ENCODE assay signal across 22 cellular contexts in genomic region chr5:1846583-1846982, GRCh38. TPM values are rescaled to one million over a fixed set of nuclear protein-coding genes. Genes with fewer than 3 reads are reported as not detected.
DNase-seq lines count a peak whose midpoint lies in the region; ATAC-seq, FAIRE-seq and TF ChIP-seq lines count a peak whose summit lies in the region.
"Had no signal": no experiment of that assay in that cellular context is flagged by ENCODE, and none has a peak within 500 bp of the region (broad histone marks: within the 10 kb centered on the region; RNA-seq: fewer than 3 reads in every experiment).

No MANE protein-coding gene starts in this region.

- H3K9ac ChIP-seq in kidney (ENCODE audit: low read length in 2 of 2) (no peak overlapping the region), neuronal stem cell (ENCODE audit: low read depth, low read length, poor library complexity) (no peak overlapping the region)

- H3K9me3 Mint-ChIP-seq in natural killer cell treated with Interleukin-12 subunit alpha and Interleukin-12 subunit beta and Interleukin-15 and Interleukin-18, amount 100 ng/mL, for 72 hours, result no peaks in the 10 kb centered on the region
- H3K9me3 Mint-ChIP-seq in natural killer cell, result no peaks in the 10 kb centered on the region
- H3K9me3 Mint-ChIP-seq: CD8-positive, alpha-beta memory T cell had no signal

- H3K4me1 Mint-ChIP-seq in natural killer cell treated with Interleukin-12 subunit alpha and Interleukin-12 subunit beta and Interleukin-15 and Interleukin-18, amount 100 ng/mL, for 72 hours (ENCODE audit: low read depth in 2 of 2), result no peaks in the 10 kb centered on the region
- H3K4me1 Mint-ChIP-seq in natural killer cell, result no peaks in the 10 kb centered on the region
- H3K4me1 Mint-ChIP-seq: CD4-positive, CD25-positive, alpha-beta regulatory T cell; CD8-positive, alpha-beta memory T cell had no signal

- peak overlapping the region; percentile 70 for H3K18ac ChIP-seq in neuronal stem cell (ENCODE audit: low read length)

- WGBS in neuronal stem cell (ENCODE audit: extremely low coverage in 2 of 2, insufficient read length in 2 of 2, insufficient replicate concordance in 1 of 2), 2 donors, result no CpG with 5 or more reads among the region's 13 CpGs

- no peaks in the 10 kb centered on the region for H3K4me1 ChIP-seq in kidney (ENCODE audit: control insufficient read depth in 1 of 2, insufficient read depth in 1 of 2, low read depth in 1 of 2, low read length in 2 of 2)
- H3K4me1 ChIP-seq in neuronal stem cell (ENCODE audit: control insufficient read depth in 2 of 2, insufficient read depth in 1 of 2, low read depth in 1 of 2, low read length in 2 of 2), result peaks cover 13 to 24% of the 10 kb centered on the region in 2 donors
- no peaks in the 10 kb centered on the region for H3K4me1 ChIP-seq in SJCRH30
- H3K4me1 ChIP-seq: BE2C, HAP-1 had no signal

- peak overlapping the region; percentile 46 for H2BK12ac ChIP-seq in neuronal stem cell (ENCODE audit: low read length)

- no peak overlapping the region for H2AFZ ChIP-seq in neuronal stem cell (ENCODE audit: low read length)

- no peak for ATAC-seq in natural killer cell treated with Interleukin-12 subunit alpha and Interleukin-12 subunit beta and Interleukin-15 and Interleukin-18, amount 100 ng/mL, for 72 hours
- ATAC-seq in natural killer cell (no peak), HG02610 (IDR thresholded peaks at IDR 0.05; ENCODE audit: unreplicated experiment) (no peak)
- ATAC-seq: GM12878 had no signal

- H3K4me3 Mint-ChIP-seq in natural killer cell treated with Interleukin-12 subunit alpha and Interleukin-12 subunit beta and Interleukin-15 and Interleukin-18, amount 100 ng/mL, for 72 hours, result no peak overlapping the region
- no peak overlapping the region for H3K4me3 Mint-ChIP-seq in natural killer cell
- H3K4me3 Mint-ChIP-seq: CD4-positive, CD25-positive, alpha-beta regulatory T cell; CD8-positive, alpha-beta memory T cell had no signal

- no peaks in the 10 kb centered on the region for H3K36me3 Mint-ChIP-seq in natural killer cell treated with Interleukin-12 subunit alpha and Interleukin-12 subunit beta and Interleukin-15 and Interleukin-18, amount 100 ng/mL, for 72 hours
- no peaks in the 10 kb centered on the region for H3K36me3 Mint-ChIP-seq in natural killer cell
- H3K36me3 Mint-ChIP-seq: CD4-positive, CD25-positive, alpha-beta regulatory T cell; CD8-positive, alpha-beta memory T cell had no signal

- peak overlapping the region; percentile 21 for H2BK15ac ChIP-seq in neuronal stem cell (ENCODE audit: low read length)

- H3K14ac ChIP-seq in neuronal stem cell (ENCODE audit: low read length), result peak overlapping the region; percentile 84

- no peak overlapping the region for H2BK5ac ChIP-seq in neuronal stem cell (ENCODE audit: low read length)

- intact Hi-C loops in natural killer cell (cut with micrococcal nuclease), result no loop called here
- intact Hi-C loops in kidney (cut with DNase I), result no loop called here

- no peak for FAIRE-seq in kidney (lab: Jason Lieb, UNC)
- FAIRE-seq: A204.1, GM12878, GM19239 had no signal

- H3K27ac Mint-ChIP-seq in natural killer cell treated with Interleukin-12 subunit alpha and Interleukin-12 subunit beta and Interleukin-15 and Interleukin-18, amount 100 ng/mL, for 72 hours, result no peak overlapping the region
- H3K27ac Mint-ChIP-seq in natural killer cell, result no peak overlapping the region
- H3K27ac Mint-ChIP-seq: CD4-positive, CD25-positive, alpha-beta regulatory T cell had no signal

- no peaks in the 10 kb centered on the region for H3K9me3 ChIP-seq in kidney (ENCODE audit: control insufficient read depth in 1 of 2, low read length in 2 of 2)
- H3K9me3 ChIP-seq in neuronal stem cell (replicated peaks in 1 of 2; ENCODE audit: control insufficient read depth in 2 of 2, insufficient read depth in 1 of 2, low read depth in 1 of 2, low read length in 2 of 2), result no peaks in the 10 kb centered on the region
- H3K9me3 ChIP-seq in SJCRH30 (replicated peaks), result no peaks in the 10 kb centered on the region
- H3K9me3 ChIP-seq: BE2C, HAP-1 had no signal

- H3K79me1 ChIP-seq in neuronal stem cell (ENCODE audit: low read depth, low read length), result no peaks in the 10 kb centered on the region

- H3K27me3 ChIP-seq in neuronal stem cell (ENCODE audit: control insufficient read depth in 3 of 3, insufficient read depth in 3 of 3, low read depth in 1 of 3, low read length in 3 of 3) (peaks cover 4 to 42% (median 6%) of the 10 kb centered on the region in 3 experiments), SJCRH30 (no peaks in the 10 kb centered on the region)

- H3K27ac ChIP-seq in kidney (ENCODE audit: low read depth in 2 of 2, low read length in 2 of 2) (no peak overlapping the region), neuronal stem cell (replicated peaks; ENCODE audit: low read length) (no peak overlapping the region), SJCRH30 (no peak overlapping the region)

- peak overlapping the region; percentile 61 for H3K23ac ChIP-seq in neuronal stem cell (ENCODE audit: low read depth, low read length, poor library complexity)

- no peak for TF ChIP-seq CTCF in natural killer cell (IDR thresholded peaks at IDR 0.05)
- no peak for TF ChIP-seq CTCF in kidney (IDR thresholded peaks at IDR 0.05; ENCODE audit: borderline replicate concordance, extremely low read depth, insufficient read depth)

- no peak overlapping the region for H3K4ac ChIP-seq in neuronal stem cell (ENCODE audit: low read length)

- no peak overlapping the region for H3K4me2 ChIP-seq in neuronal stem cell (ENCODE audit: insufficient read depth, low read length, poor library complexity, severe bottlenecking)

- H3K36me3 ChIP-seq in kidney (ENCODE audit: control insufficient read depth in 1 of 2, insufficient read depth in 2 of 2, low read length in 2 of 2) (no peaks in the 10 kb centered on the region), neuronal stem cell (replicated peaks in 1 of 2; ENCODE audit: control insufficient read depth in 2 of 2, insufficient read depth in 2 of 2, low read length in 2 of 2) (peaks cover 0 to 1% of the 10 kb centered on the region in 2 donors), SJCRH30 (no peaks in the 10 kb centered on the region)
- H3K36me3 ChIP-seq: BE2C, HAP-1 had no signal

- no peak overlapping the region for H3K4me3 ChIP-seq in kidney (ENCODE audit: low read length in 2 of 2)
- peak overlapping the region in 1 of 2 donors; percentile 11 for H3K4me3 ChIP-seq in neuronal stem cell (ENCODE audit: low read length in 2 of 2)
- no peak overlapping the region for H3K4me3 ChIP-seq in SJCRH30
- H3K4me3 ChIP-seq: GM12878, HAP-1 had no signal

- H3K27me3 Mint-ChIP-seq in natural killer cell treated with Interleukin-12 subunit alpha and Interleukin-12 subunit beta and Interleukin-15 and Interleukin-18, amount 100 ng/mL, for 72 hours, result peaks cover 0 to 13% of the 10 kb centered on the region in 2 donors
- H3K27me3 Mint-ChIP-seq in natural killer cell (ENCODE audit: low read depth in 2 of 2), result peaks cover 0 to 10% of the 10 kb centered on the region in 2 donors

- DNase-seq in natural killer cell treated with Interleukin-12 subunit alpha and Interleukin-12 subunit beta and Interleukin-15 and Interleukin-18, amount 100 ng/mL, for 72 hours (ENCODE audit: low spot score), result peak; percentile 50
- DNase-seq in natural killer cell (no peak), kidney (peak; percentile 44), neuronal stem cell (ENCODE audit: low spot score) (no peak), SJCRH30 (no peak)
- DNase-seq: ACHN; BE2C; C1 segment of cervical spinal cord; CD4-positive, CD25-positive, alpha-beta regulatory T cell; CD8-positive, alpha-beta memory T cell; COR-L47; DMS 273 treated with DMSO at 0.1 percent for 48 hours; DMS53; DND-41; EL had no signal

- no peak overlapping the region for H2AK5ac ChIP-seq in neuronal stem cell (ENCODE audit: low read depth, low read length)

- H4K8ac ChIP-seq in neuronal stem cell (ENCODE audit: low read depth, low read length), result no peak overlapping the region

- no peak overlapping the region for H4K91ac ChIP-seq in neuronal stem cell (ENCODE audit: low read depth, low read length, poor library complexity)

- H2BK120ac ChIP-seq in neuronal stem cell (ENCODE audit: low read depth, low read length), result no peak overlapping the region

RNA-seq across cellular contexts. Expression of gene IRX4, which starts 36.1 kb away (rescaled TPM):
- not detected for total RNA-seq in natural killer cell treated with Interleukin-12 subunit alpha and Interleukin-12 subunit beta and Interleukin-15 and Interleukin-18, amount 100 ng/mL, for 72 hours
- not detected for total RNA-seq in natural killer cell
- total RNA-seq in kidney, result not detected
- polyA plus RNA-seq in kidney (ENCODE audit: insufficient read depth, low read depth, low replicate concordance), result not detected
- polyA plus RNA-seq in neuronal stem cell (2013, experiment 1 of 2), result not detected
- 0.01 TPM for polyA plus RNA-seq in neuronal stem cell (2013, experiment 2 of 2)
- total RNA-seq in SJCRH30 (2014; rRNA removed; shearing (Covaris generic)), result not detected in 2 replicates
- total RNA-seq: CD4-positive, CD25-positive, alpha-beta regulatory T cell; CD8-positive, alpha-beta memory T cell; G401; GM12878; H4 had no signal
- polyA plus RNA-seq: CD4-positive, CD25-positive, alpha-beta regulatory T cell; CD8-positive, alpha-beta memory T cell; GM12878 had no signal

RNA-seq across cellular contexts. Expression of gene NDUFS6, which starts 45.4 kb away (rescaled TPM):
- total RNA-seq in natural killer cell treated with Interleukin-12 subunit alpha and Interleukin-12 subunit beta and Interleukin-15 and Interleukin-18, amount 100 ng/mL, for 72 hours, result 10 to 100 TPM; 25.3 to 35.5 TPM
- total RNA-seq in natural killer cell (10 to 100 TPM; 19.2 to 25.9 (median 22.5) TPM), kidney (31.1 TPM)
- 164 TPM for polyA plus RNA-seq in kidney (ENCODE audit: insufficient read depth, low read depth, low replicate concordance)
- 149 TPM for polyA plus RNA-seq in neuronal stem cell (2013, experiment 1 of 2)
- 147 TPM for polyA plus RNA-seq in neuronal stem cell (2013, experiment 2 of 2)
- 39.2 and 50.9 TPM in 2 replicates for total RNA-seq in SJCRH30 (2014; rRNA removed; shearing (Covaris generic))

RNA-seq across cellular contexts. Expression of gene MRPL36, which starts 46.9 kb away (rescaled TPM):
- 10 to 100 TPM; 45.3 to 62.7 TPM for total RNA-seq in natural killer cell treated with Interleukin-12 subunit alpha and Interleukin-12 subunit beta and Interleukin-15 and Interleukin-18, amount 100 ng/mL, for 72 hours
- total RNA-seq in natural killer cell, result 10 to 100 TPM; 14.1 to 21.2 (median 17.1) TPM
- 29.6 TPM for total RNA-seq in kidney
- polyA plus RNA-seq in kidney (ENCODE audit: insufficient read depth, low read depth, low replicate concordance), result 96.7 TPM
- polyA plus RNA-seq in neuronal stem cell (2013, experiment 1 of 2), result 54.5 TPM
- 56.1 TPM for polyA plus RNA-seq in neuronal stem cell (2013, experiment 2 of 2)
- 46.9 and 52.5 TPM in 2 replicates for total RNA-seq in SJCRH30 (2014; rRNA removed; shearing (Covaris generic))

Comparison
In these comparisons a context has a peak if more than half of its experiments do, and no peak if none do; other contexts are left out.
1. DNase-seq: peak in natural killer cell treated with Interleukin-12 subunit alpha and Interleukin-12 subunit beta and Interleukin-15 and Interleukin-18, amount 100 ng/mL, for 72 hours (single experiment) and kidney (single experiment); none in natural killer cell (single experiment), neuronal stem cell (single experiment) and SJCRH30 (0 of 2).